ENCODE assay signal across 8 cellular contexts in the genomic region with DNA sequence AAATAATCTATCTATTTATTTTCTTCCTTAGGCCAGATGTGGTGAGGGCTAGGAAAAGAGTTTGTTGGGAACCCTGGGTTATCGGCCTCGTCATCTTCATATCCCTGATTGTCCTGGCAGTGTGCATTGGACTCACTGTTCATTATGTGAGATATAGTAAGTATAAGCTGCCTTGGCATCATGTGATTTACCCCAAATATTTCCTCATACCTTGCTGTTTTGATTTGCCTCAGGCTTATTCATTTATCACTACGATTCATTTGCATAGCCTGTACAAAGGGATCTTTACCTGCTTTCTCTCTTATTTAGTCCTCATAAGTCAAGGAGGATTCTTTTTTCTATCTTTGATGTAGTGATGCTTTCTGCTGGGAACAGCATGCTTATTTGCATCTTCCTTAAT. TPM values are rescaled to one million over a fixed set of nuclear protein-coding genes. Genes with fewer than 3 reads are reported as not detected.
"Had no signal": no experiment of that assay in that cellular context is flagged by ENCODE, and none has a peak within 500 bp of the region (broad histone marks: within the 10 kb centered on the region; RNA-seq: fewer than 3 reads in every experiment).

No MANE protein-coding gene starts in this region.

- H3K4me3 ChIP-seq: GM23338 had no signal

- ATAC-seq: GM23338 had no signal

- FAIRE-seq: H1, H54, HTR-8/SVneo had no signal

- DNase-seq: H9, HCEC 1CT, IMR-90 had no signal

RNA-seq across cellular contexts. Expression of a gene that starts 14.5 kb away (rescaled TPM):
- total RNA-seq: HT-29, IMR-90 had no signal
